ENCODE assay signal across 3 cellular contexts in the genomic region with DNA sequence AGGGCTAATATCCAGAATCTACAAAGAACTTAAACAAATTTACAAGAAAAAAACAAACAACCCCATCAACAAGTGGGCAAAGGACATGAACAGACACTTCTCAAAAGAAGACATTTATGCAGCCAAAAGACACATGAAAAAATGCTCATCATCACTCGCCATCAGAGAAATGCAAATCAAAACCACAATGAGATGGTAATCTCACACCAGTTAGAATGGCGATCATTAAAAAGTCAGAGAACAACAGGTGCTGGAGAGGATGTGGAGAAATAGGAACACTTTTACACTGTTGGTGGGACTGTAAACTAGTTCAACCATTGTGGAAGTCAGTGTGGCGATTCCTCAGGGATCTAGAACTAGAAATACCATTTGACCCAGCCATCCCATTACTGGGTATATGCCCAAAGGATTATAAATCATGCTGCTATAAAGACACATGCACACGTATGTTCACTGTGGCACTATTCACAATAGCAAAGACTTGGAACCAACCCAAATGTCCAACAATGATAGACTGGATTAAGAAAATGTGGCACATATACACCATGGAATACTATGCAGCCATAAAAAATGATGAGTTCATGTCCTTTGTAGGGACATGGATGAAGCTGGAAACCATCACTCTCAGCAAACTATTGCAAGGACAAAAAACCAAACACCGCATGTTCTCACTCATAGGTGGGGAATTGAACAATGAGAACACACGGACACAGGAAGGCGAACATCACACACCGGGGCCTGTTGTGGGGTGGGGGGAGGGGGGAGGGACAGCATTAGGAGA. TPM values are rescaled to one million over a fixed set of nuclear protein-coding genes. Genes with fewer than 3 reads are reported as not detected.
A peak's percentile ranks its signal among the peaks of the same experiment; 100 is the strongest.
DNase-seq lines count a peak whose midpoint lies in the region; ATAC-seq, FAIRE-seq and TF ChIP-seq lines count a peak whose summit lies in the region.
"Not testable (repeated sequence)": the region's sequence is repeated elsewhere in the genome, so short reads cannot be mapped to it uniquely, and the experiment has no call there.

No MANE protein-coding gene starts in this region.

- WGBS in K562 (ENCODE audit: insufficient coverage, low coverage, missing lambda C conversion rate) = 92% methylated on average over 3 of the region's 8 CpGs

- H3K4me1 Mint-ChIP-seq in activated T-cell treated with anti-CD3 and anti-CD28 coated beads, Interleukin-2, amount 50 U/mL, for 24 hours (ENCODE audit: low read depth) = not testable (repeated sequence)

- H3K27ac ChIP-seq in HEK293 (ENCODE audit: extremely low read depth, low read depth, low read length); K562 (ENCODE audit: extremely low read depth, low read depth, low read length): not testable (repeated sequence)

- H3K27ac Mint-ChIP-seq in activated T-cell treated with anti-CD3 and anti-CD28 coated beads, Interleukin-2, amount 50 U/mL, for 24 hours = peak overlapping the region; percentile 30

- not testable (repeated sequence) for H3K4me3 ChIP-seq in HEK293 (ENCODE audit: low read depth, low read length); K562

- in situ Hi-C loops in K562 (cut with MboI) = not testable (repeated sequence)

- TF ChIP-seq EP300 in K562 (IDR thresholded peaks at IDR 0.05; ENCODE audit: low read length) = not testable (repeated sequence)

- not testable (repeated sequence) for TF ChIP-seq RAD21 in K562 (CRISPR knock-in tag; conservative IDR thresholded peaks at IDR 0.05 in 1 of 2, IDR thresholded peaks at IDR 0.05 in 1 of 2)

- TF ChIP-seq POLR2A in K562 (conservative IDR thresholded peaks at IDR 0.05) = not testable (repeated sequence)

- H3K27me3 Mint-ChIP-seq in activated T-cell treated with anti-CD3 and anti-CD28 coated beads, Interleukin-2, amount 50 U/mL, for 24 hours = not testable (repeated sequence)

- not testable (repeated sequence) for H2AFZ ChIP-seq in K562 (ENCODE audit: low read depth, low read length)

- H3K9me3 ChIP-seq in HEK293 (ENCODE audit: control insufficient read depth, insufficient read depth, low read depth, low read length); K562 (replicated peaks; ENCODE audit: control insufficient read depth, insufficient read depth, low read depth, low read length): not testable (repeated sequence)

- DNase-seq in activated T-cell treated with anti-CD3 and anti-CD28 coated beads, Interleukin-2, amount 50 U/mL, for 24 hours; K562 (ENCODE audit: extremely low read depth in 1 of 4, low spot score in 3 of 4): not testable (repeated sequence)

- CTCF ChIA-PET in HEK293 (lab: Yijun Ruan, JAX); K562 (lab: Yijun Ruan, JAX; ENCODE audit: low intra/inter-chr PET ratio): not testable (repeated sequence)

- not testable (repeated sequence) for TF ChIP-seq CTCF in HEK293 (tag by site-specific recombination; IDR thresholded peaks at IDR 0.05); K562 (IDR thresholded peaks at IDR 0.05 in 2 of 3, conservative IDR thresholded peaks at IDR 0.05 in 1 of 3; ENCODE audit: insufficient read depth in 2 of 3, low read depth in 1 of 3, low read length in 3 of 3)

- H3K9ac ChIP-seq in K562 (ENCODE audit: insufficient read depth in 1 of 2, low read depth in 2 of 2, low read length in 2 of 2) = not testable (repeated sequence)

- BruUV-seq in K562 (replicated peaks; lab: Mats Ljungman, UMichigan) = not testable (repeated sequence)

- H4K20me1 ChIP-seq in K562 (replicated peaks; ENCODE audit: control insufficient read depth, insufficient read depth, low read length) = not testable (repeated sequence)

- H3K36me3 ChIP-seq in HEK293 (ENCODE audit: control insufficient read depth in 2 of 2, insufficient read depth in 1 of 2, low read length in 2 of 2) (peaks cover 67 to 72% of the 10 kb centered on the region in 2 experiments), K562 (ENCODE audit: control insufficient read depth, insufficient read depth, low read length) (peaks cover 71% of the 10 kb centered on the region)

- not testable (repeated sequence) for H3K9me1 ChIP-seq in K562 (ENCODE audit: control insufficient read depth, insufficient read depth, low read length)

- FAIRE-seq in K562 (lab: Jason Lieb, UNC) = not testable (repeated sequence)

- H3K4me2 ChIP-seq in K562 (ENCODE audit: insufficient read depth, low read length) = not testable (repeated sequence)

- not testable (repeated sequence) for H3K79me2 ChIP-seq in K562 (ENCODE audit: control insufficient read depth, insufficient read depth, low read length)

- H3K4me1 ChIP-seq in HEK293 (ENCODE audit: control insufficient read depth, insufficient read depth, low read length); K562 (replicated peaks in 1 of 2; ENCODE audit: control insufficient read depth in 2 of 2, insufficient read depth in 2 of 2, low read length in 2 of 2): not testable (repeated sequence)

- not testable (repeated sequence) for H3K4me3 Mint-ChIP-seq in activated T-cell treated with anti-CD3 and anti-CD28 coated beads, Interleukin-2, amount 50 U/mL, for 24 hours

- H3K27me3 ChIP-seq in K562 (ENCODE audit: control insufficient read depth in 2 of 2, insufficient read depth in 2 of 2, low read length in 2 of 2) = not testable (repeated sequence)

- not testable (repeated sequence) for ATAC-seq in K562

- intact Hi-C loops in K562 (cut with micrococcal nuclease) = not testable (repeated sequence)

- H3K9me3 Mint-ChIP-seq in activated T-cell treated with anti-CD3 and anti-CD28 coated beads, Interleukin-2, amount 50 U/mL, for 24 hours = not testable (repeated sequence)

- H3K36me3 Mint-ChIP-seq in activated T-cell treated with anti-CD3 and anti-CD28 coated beads, Interleukin-2, amount 50 U/mL, for 24 hours (ENCODE audit: low read depth) = peaks cover 85% of the 10 kb centered on the region

- POLR2A ChIA-PET in HEK293 (lab: Yijun Ruan, JAX); K562 (lab: Yijun Ruan, JAX): not testable (repeated sequence)

RNA-seq across cellular contexts. Expression of gene ECD, which starts 17.0 kb away (rescaled TPM):
- 52.4 and 77.2 TPM in 2 replicates for total RNA-seq in K562 (2011; cell fraction: chromatin; rRNA removed; ENCODE audit: low replicate concordance)
- 34.7 and 34.9 TPM in 2 replicates for total RNA-seq in K562 (2011; cell fraction: nucleolus; rRNA removed)
- total RNA-seq in K562 (2011; cell fraction: nucleoplasm; rRNA removed) = 43.2 and 55.2 TPM in 2 replicates
- 43.1 and 52.8 TPM in 2 replicates for total RNA-seq in K562 (2014; rRNA removed)
- 51.2 and 60.1 TPM in 2 replicates for total RNA-seq in K562 (2014; rRNA removed; fragmentation: Illumina TruSeq; extraction: Trizol)
- 53.9 and 57.2 TPM in 2 replicates for total RNA-seq in K562 (2015; rRNA removed; fragmentation: Illumina TruSeq; extraction: Trizol)
- 44.9 and 48.8 TPM in 2 replicates for total RNA-seq in K562 (2021)
- 63.0 and 79.9 TPM in 2 replicates for polyA plus RNA-seq in K562 (2011; rRNA removed)
- polyA plus RNA-seq in K562 (2011; cell fraction: cytosol; rRNA removed) = 35.8 and 44.3 TPM in 2 replicates
- 38.9 and 42.5 TPM in 2 replicates for polyA plus RNA-seq in K562 (2011; cell fraction: nucleus; rRNA removed)
- polyA plus RNA-seq in K562 (2012) = 32.6 and 42.6 TPM in 2 replicates
- polyA plus RNA-seq in K562 (2014; fragmentation: Illumina TruSeq; extraction: Trizol) = 51.0 and 59.4 TPM in 2 replicates
- polyA plus RNA-seq in K562 (2014; fragmentation: Nextera tagmentation; extraction: Ambion mirVana) = 10 to 100 TPM; 33.5 to 75.3 TPM
- 52.6 and 53.2 TPM in 2 replicates for polyA plus RNA-seq in K562 (2014; rRNA removed)
- polyA minus RNA-seq in K562 (2011; rRNA and poly(A)+ RNA removed) = 67.4 and 78.0 TPM in 2 replicates
- 22.3 and 34.4 TPM in 2 replicates for polyA minus RNA-seq in K562 (2011; cell fraction: cytosol; rRNA and poly(A)+ RNA removed)
- polyA minus RNA-seq in K562 (2011; cell fraction: nucleus; rRNA and poly(A)+ RNA removed) = 32.2 and 57.6 TPM in 2 replicates

RNA-seq across cellular contexts. Expression of gene FAM149B1, which starts 17.1 kb away (rescaled TPM):
- total RNA-seq in K562 (2011; cell fraction: chromatin; rRNA removed; ENCODE audit: low replicate concordance) = 7.2 and 16.9 TPM in 2 replicates
- 4.2 and 5.0 TPM in 2 replicates for total RNA-seq in K562 (2011; cell fraction: nucleolus; rRNA removed)
- 7.0 and 8.5 TPM in 2 replicates for total RNA-seq in K562 (2011; cell fraction: nucleoplasm; rRNA removed)
- total RNA-seq in K562 (2014; rRNA removed) (3.2 and 4.2 TPM in 2 replicates), K562 (2014; rRNA removed; fragmentation: Illumina TruSeq; extraction: Trizol) (9.5 and 10.3 TPM in 2 replicates), K562 (2015; rRNA removed; fragmentation: Illumina TruSeq; extraction: Trizol) (8.8 and 9.2 TPM in 2 replicates), K562 (2021) (6.1 and 7.2 TPM in 2 replicates)
- polyA plus RNA-seq in K562 (2011; rRNA removed) (18.5 and 21.5 TPM in 2 replicates), K562 (2014; fragmentation: Illumina TruSeq; extraction: Trizol) (9.3 and 9.5 TPM in 2 replicates), K562 (2014; fragmentation: Nextera tagmentation; extraction: Ambion mirVana) (10 to 100 TPM; 14.4 to 16.9 TPM), K562 (2014; rRNA removed) (6.0 and 8.7 TPM in 2 replicates)
- polyA plus RNA-seq in K562 (2011; cell fraction: cytosol; rRNA removed) = 12.7 and 14.0 TPM in 2 replicates
- polyA plus RNA-seq in K562 (2011; cell fraction: nucleus; rRNA removed) = 22.0 and 24.2 TPM in 2 replicates
- 16.3 and 22.4 TPM in 2 replicates for polyA plus RNA-seq in K562 (2012)
- polyA minus RNA-seq in K562 (2011; rRNA and poly(A)+ RNA removed) = 13.6 and 17.0 TPM in 2 replicates
- 4.3 and 5.7 TPM in 2 replicates for polyA minus RNA-seq in K562 (2011; cell fraction: cytosol; rRNA and poly(A)+ RNA removed)
- polyA minus RNA-seq in K562 (2011; cell fraction: nucleus; rRNA and poly(A)+ RNA removed) = 6.5 and 8.6 TPM in 2 replicates

RNA-seq across cellular contexts. Expression of gene NUDT13, which starts 40.6 kb away (rescaled TPM):
- total RNA-seq in K562 (2011; cell fraction: chromatin; rRNA removed; ENCODE audit: low replicate concordance) = 11.2 and 18.1 TPM in 2 replicates
- total RNA-seq in K562 (2011; cell fraction: nucleolus; rRNA removed) = 6.3 and 7.5 TPM in 2 replicates
- total RNA-seq in K562 (2011; cell fraction: nucleoplasm; rRNA removed) = 12.2 and 23.7 TPM in 2 replicates
- 3.9 and 5.6 TPM in 2 replicates for total RNA-seq in K562 (2014; rRNA removed)
- 7.1 and 7.6 TPM in 2 replicates for total RNA-seq in K562 (2014; rRNA removed; fragmentation: Illumina TruSeq; extraction: Trizol)
- total RNA-seq in K562 (2015; rRNA removed; fragmentation: Illumina TruSeq; extraction: Trizol) = 3.5 and 5.6 TPM in 2 replicates
- 3.4 and 4.7 TPM in 2 replicates for total RNA-seq in K562 (2021)
- polyA plus RNA-seq in K562 (2011; rRNA removed) = 10.5 and 11.1 TPM in 2 replicates
- polyA plus RNA-seq in K562 (2011; cell fraction: cytosol; rRNA removed) = 2.8 and 6.0 TPM in 2 replicates
- 8.4 and 12.4 TPM in 2 replicates for polyA plus RNA-seq in K562 (2011; cell fraction: nucleus; rRNA removed)
- polyA plus RNA-seq in K562 (2012) = 4.4 and 7.8 TPM in 2 replicates
- 5.0 and 5.6 TPM in 2 replicates for polyA plus RNA-seq in K562 (2014; fragmentation: Illumina TruSeq; extraction: Trizol)
- 1 to 10 TPM; 5.2 to 7.1 TPM for polyA plus RNA-seq in K562 (2014; fragmentation: Nextera tagmentation; extraction: Ambion mirVana)
- polyA plus RNA-seq in K562 (2014; rRNA removed) = 4.7 and 10.9 TPM in 2 replicates
- polyA minus RNA-seq in K562 (2011; rRNA and poly(A)+ RNA removed) = 5.1 and 5.3 TPM in 2 replicates
- 2.7 and 3.0 TPM in 2 replicates for polyA minus RNA-seq in K562 (2011; cell fraction: cytosol; rRNA and poly(A)+ RNA removed)
- polyA minus RNA-seq in K562 (2011; cell fraction: nucleus; rRNA and poly(A)+ RNA removed) = 3.4 and 5.1 TPM in 2 replicates

RNA-seq across cellular contexts. Expression of gene P4HA1, which starts 54.2 kb away (rescaled TPM):
- 99.2 and 293 TPM in 2 replicates for total RNA-seq in K562 (2011; cell fraction: chromatin; rRNA removed; ENCODE audit: low replicate concordance)
- 97.4 and 123 TPM in 2 replicates for total RNA-seq in K562 (2011; cell fraction: nucleolus; rRNA removed)
- 210 and 247 TPM in 2 replicates for total RNA-seq in K562 (2011; cell fraction: nucleoplasm; rRNA removed)
- total RNA-seq in K562 (2014; rRNA removed) = 20.2 and 23.4 TPM in 2 replicates
- 39.5 and 41.2 TPM in 2 replicates for total RNA-seq in K562 (2014; rRNA removed; fragmentation: Illumina TruSeq; extraction: Trizol)
- 28.5 and 31.9 TPM in 2 replicates for total RNA-seq in K562 (2015; rRNA removed; fragmentation: Illumina TruSeq; extraction: Trizol)
- total RNA-seq in K562 (2021) = 23.9 and 27.2 TPM in 2 replicates
- polyA plus RNA-seq in K562 (2011; rRNA removed) = 149 and 177 TPM in 2 replicates
- polyA plus RNA-seq in K562 (2011; cell fraction: cytosol; rRNA removed) = 21.1 and 78.8 TPM in 2 replicates
- polyA plus RNA-seq in K562 (2011; cell fraction: nucleus; rRNA removed) = 36.0 and 74.0 TPM in 2 replicates
- polyA plus RNA-seq in K562 (2012) = 43.9 and 45.3 TPM in 2 replicates
- polyA plus RNA-seq in K562 (2014; fragmentation: Illumina TruSeq; extraction: Trizol) = 24.6 and 30.3 TPM in 2 replicates
- 10 to 100 TPM; 21.0 to 28.6 TPM for polyA plus RNA-seq in K562 (2014; fragmentation: Nextera tagmentation; extraction: Ambion mirVana)
- polyA plus RNA-seq in K562 (2014; rRNA removed) = 20.2 and 23.1 TPM in 2 replicates
- polyA minus RNA-seq in K562 (2011; rRNA and poly(A)+ RNA removed) = 153 and 215 TPM in 2 replicates
- 47.5 and 48.9 TPM in 2 replicates for polyA minus RNA-seq in K562 (2011; cell fraction: cytosol; rRNA and poly(A)+ RNA removed)
- polyA minus RNA-seq in K562 (2011; cell fraction: nucleus; rRNA and poly(A)+ RNA removed) = 39.4 and 94.5 TPM in 2 replicates
